1 cellular context compared by ENCODE assay signal in the genomic region with DNA sequence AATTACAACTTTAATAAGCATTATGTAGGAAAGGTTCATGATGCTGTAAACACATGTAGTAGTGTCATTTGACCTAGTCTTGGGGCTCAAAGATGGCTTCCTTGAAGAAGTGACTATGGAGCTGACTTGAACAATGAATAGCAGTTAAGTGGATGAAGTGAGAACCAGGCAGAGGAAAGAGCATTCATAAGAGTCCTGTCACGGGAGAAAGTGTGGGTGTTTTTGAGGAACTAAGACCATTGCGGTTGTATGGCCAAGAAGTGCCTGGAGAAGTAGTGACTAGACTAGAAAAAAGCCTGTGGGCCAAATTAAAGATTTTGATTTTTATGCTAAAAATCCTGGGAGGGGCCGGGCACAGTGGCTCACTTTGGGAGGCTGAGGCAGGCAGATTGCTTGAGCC.
TF ChIP-seq lines count a peak whose summit lies in the region.

No MANE protein-coding gene starts in this region.

TF ChIP-seq in GM23338, 12 proteins besides CTCF, POLR2A, EP300 and RAD21 (continued from another document):
- TF ChIP-seq, protein P1, sequence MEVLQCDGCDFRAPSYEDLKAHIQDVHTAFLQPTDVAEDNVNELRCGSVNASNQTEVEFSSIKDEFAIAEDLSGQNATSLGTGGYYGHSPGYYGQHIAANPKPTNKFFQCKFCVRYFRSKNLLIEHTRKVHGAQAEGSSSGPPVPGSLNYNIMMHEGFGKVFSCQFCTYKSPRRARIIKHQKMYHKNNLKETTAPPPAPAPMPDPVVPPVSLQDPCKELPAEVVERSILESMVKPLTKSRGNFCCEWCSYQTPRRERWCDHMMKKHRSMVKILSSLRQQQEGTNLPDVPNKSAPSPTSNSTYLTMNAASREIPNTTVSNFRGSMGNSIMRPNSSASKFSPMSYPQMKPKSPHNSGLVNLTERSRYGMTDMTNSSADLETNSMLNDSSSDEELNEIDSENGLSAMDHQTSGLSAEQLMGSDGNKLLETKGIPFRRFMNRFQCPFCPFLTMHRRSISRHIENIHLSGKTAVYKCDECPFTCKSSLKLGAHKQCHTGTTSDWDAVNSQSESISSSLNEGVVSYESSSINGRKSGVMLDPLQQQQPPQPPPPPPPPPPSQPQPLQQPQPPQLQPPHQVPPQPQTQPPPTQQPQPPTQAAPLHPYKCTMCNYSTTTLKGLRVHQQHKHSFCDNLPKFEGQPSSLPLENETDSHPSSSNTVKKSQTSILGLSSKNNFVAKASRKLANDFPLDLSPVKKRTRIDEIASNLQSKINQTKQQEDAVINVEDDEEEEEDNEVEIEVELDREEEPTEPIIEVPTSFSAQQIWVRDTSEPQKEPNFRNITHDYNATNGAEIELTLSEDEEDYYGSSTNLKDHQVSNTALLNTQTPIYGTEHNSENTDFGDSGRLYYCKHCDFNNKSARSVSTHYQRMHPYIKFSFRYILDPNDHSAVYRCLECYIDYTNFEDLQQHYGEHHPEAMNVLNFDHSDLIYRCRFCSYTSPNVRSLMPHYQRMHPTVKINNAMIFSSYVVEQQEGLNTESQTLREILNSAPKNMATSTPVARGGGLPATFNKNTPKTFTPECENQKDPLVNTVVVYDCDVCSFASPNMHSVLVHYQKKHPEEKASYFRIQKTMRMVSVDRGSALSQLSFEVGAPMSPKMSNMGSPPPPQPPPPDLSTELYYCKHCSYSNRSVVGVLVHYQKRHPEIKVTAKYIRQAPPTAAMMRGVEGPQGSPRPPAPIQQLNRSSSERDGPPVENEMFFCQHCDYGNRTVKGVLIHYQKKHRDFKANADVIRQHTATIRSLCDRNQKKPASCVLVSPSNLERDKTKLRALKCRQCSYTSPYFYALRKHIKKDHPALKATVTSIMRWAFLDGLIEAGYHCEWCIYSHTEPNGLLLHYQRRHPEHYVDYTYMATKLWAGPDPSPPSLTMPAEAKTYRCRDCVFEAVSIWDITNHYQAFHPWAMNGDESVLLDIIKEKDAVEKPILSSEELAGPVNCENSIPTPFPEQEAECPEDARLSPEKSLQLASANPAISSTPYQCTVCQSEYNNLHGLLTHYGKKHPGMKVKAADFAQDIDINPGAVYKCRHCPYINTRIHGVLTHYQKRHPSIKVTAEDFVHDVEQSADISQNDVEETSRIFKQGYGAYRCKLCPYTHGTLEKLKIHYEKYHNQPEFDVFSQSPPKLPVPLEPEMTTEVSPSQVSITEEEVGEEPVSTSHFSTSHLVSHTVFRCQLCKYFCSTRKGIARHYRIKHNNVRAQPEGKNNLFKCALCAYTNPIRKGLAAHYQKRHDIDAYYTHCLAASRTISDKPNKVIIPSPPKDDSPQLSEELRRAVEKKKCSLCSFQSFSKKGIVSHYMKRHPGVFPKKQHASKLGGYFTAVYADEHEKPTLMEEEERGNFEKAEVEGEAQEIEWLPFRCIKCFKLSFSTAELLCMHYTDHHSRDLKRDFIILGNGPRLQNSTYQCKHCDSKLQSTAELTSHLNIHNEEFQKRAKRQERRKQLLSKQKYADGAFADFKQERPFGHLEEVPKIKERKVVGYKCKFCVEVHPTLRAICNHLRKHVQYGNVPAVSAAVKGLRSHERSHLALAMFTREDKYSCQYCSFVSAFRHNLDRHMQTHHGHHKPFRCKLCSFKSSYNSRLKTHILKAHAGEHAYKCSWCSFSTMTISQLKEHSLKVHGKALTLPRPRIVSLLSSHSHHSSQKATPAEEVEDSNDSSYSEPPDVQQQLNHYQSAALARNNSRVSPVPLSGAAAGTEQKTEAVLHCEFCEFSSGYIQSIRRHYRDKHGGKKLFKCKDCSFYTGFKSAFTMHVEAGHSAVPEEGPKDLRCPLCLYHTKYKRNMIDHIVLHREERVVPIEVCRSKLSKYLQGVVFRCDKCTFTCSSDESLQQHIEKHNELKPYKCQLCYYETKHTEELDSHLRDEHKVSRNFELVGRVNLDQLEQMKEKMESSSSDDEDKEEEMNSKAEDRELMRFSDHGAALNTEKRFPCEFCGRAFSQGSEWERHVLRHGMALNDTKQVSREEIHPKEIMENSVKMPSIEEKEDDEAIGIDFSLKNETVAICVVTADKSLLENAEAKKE (CRISPR knock-in tag; IDR thresholded peaks at IDR 0.05), result no peak
- TF ChIP-seq ZNF331 (CRISPR knock-in tag; IDR thresholded peaks at IDR 0.05; ENCODE audit: low read depth) (no peak), STAT1 (IDR thresholded peaks at IDR 0.05; ENCODE audit: unreplicated experiment) (no peak)
